Comparison of ENCODE assay signal across 16 cellular contexts in genomic region chr10:80410578-80411145, GRCh38. TPM values are rescaled to one million over a fixed set of nuclear protein-coding genes. Genes with fewer than 3 reads are reported as not detected.
A peak's percentile ranks its signal among the peaks of the same experiment; 100 is the strongest.
DNase-seq lines count a peak whose midpoint lies in the region; ATAC-seq and TF ChIP-seq lines count a peak whose summit lies in the region.
"Had no signal": no experiment of that assay in that cellular context is flagged by ENCODE, and none has a peak within 500 bp of the region (broad histone marks: within the 10 kb centered on the region; RNA-seq: fewer than 3 reads in every experiment).

No MANE protein-coding gene starts in this region.

- H3K27me3 ChIP-seq in heart right ventricle (peaks cover 0 to 9% (median 0%) of the 10 kb centered on the region in 7 donors), dorsolateral prefrontal cortex (no peaks in the 10 kb centered on the region), muscle layer of colon (ENCODE audit: control insufficient read depth in 1 of 2, insufficient read depth in 2 of 2, low read length in 2 of 2) (no peaks in the 10 kb centered on the region)

- WGBS in heart right ventricle, 2 donors, result 54 to 55% methylated on average over 5 of the region's 5 CpGs

- H3K9me3 ChIP-seq in heart right ventricle (no peaks in the 10 kb centered on the region), muscle layer of colon (ENCODE audit: low read length) (no peaks in the 10 kb centered on the region)

- no peaks in the 10 kb centered on the region for H3K9me3 Mint-ChIP-seq in type B pancreatic cell

- peak overlapping the region; percentile 94 for H3K4me3 Mint-ChIP-seq in type B pancreatic cell

- ATAC-seq in heart right ventricle, result no peak
- ATAC-seq in Right ventricle myocardium inferior, result no peak
- no peak for ATAC-seq in HG03159 (IDR thresholded peaks at IDR 0.05; ENCODE audit: unreplicated experiment)
- ATAC-seq in activated CD4-positive, CD25-positive, alpha-beta regulatory T cell treated with anti-CD3 and anti-CD28 coated beads, Interleukin-2, amount 50 U/mL, for 24 hours, result no peak

- H3K4me3 ChIP-seq in heart right ventricle (peak overlapping the region in 3 of 10 donors; percentile 2 to 86 (median 83)), dorsolateral prefrontal cortex (peak overlapping the region in 46 of 59 donors; percentile 4 to 97 (median 89)), muscle layer of colon (ENCODE audit: low read depth in 1 of 2, low read length in 2 of 2) (peak overlapping the region in 1 of 2 donors; percentile 13)

- intact Hi-C loops in heart right ventricle (cut with DNase I) (loop anchor here in 1 of 10 donors (5.0 kb wide), 1 partner anchor 42 kb away; the partner anchor contains the start of gene TSPAN14), Right ventricle myocardium inferior (cut with DNase I) (no loop called here), dorsolateral prefrontal cortex (cut with DNase I) (no loop called here)

- DNase-seq in heart right ventricle, result no peak
- no peak for DNase-seq in Right ventricle myocardium inferior (ENCODE audit: missing footprints)
- peak in 1 of 10 donors; percentile 47 for DNase-seq in dorsolateral prefrontal cortex
- no peak for DNase-seq in type B pancreatic cell (ENCODE audit: extremely low spot score, unreplicated experiment)
- DNase-seq in NCI-H1417 (lab: John Stamatoyannopoulos, UW), result no peak
- DNase-seq: activated CD8-positive, alpha-beta memory T cell treated with anti-CD3 and anti-CD28 coated beads for 24 hours; activated naive CD4-positive, alpha-beta T cell treated with anti-CD3 and anti-CD28 coated beads, Interleukin-2, amount 50 U/mL, for 16 hours; NCI-H2081 treated with DMSO at 0.1 percent for 48 hours; T-helper 2 cell had no signal

- H3K27ac Mint-ChIP-seq in type B pancreatic cell, result peak overlapping the region; percentile 86

- H3K27ac ChIP-seq in heart right ventricle (peak overlapping the region in 9 of 10 donors; percentile 26 to 93 (median 75)), dorsolateral prefrontal cortex (peak overlapping the region in 58 of 59 donors; percentile 15 to 99 (median 91)), muscle layer of colon (ENCODE audit: low read depth, low read length) (peak overlapping the region; percentile 35)

- H3K36me3 ChIP-seq in heart right ventricle, result no peaks in the 10 kb centered on the region
- H3K36me3 ChIP-seq in muscle layer of colon (ENCODE audit: insufficient read depth, low read length), result no peaks in the 10 kb centered on the region

- no peak overlapping the region for H3K9ac ChIP-seq in muscle layer of colon (ENCODE audit: low read length)

- H3K4me1 ChIP-seq in heart right ventricle, result peaks cover 10 to 87% (median 75%) of the 10 kb centered on the region in 9 donors
- peaks cover 68% of the 10 kb centered on the region for H3K4me1 ChIP-seq in muscle layer of colon (ENCODE audit: insufficient read depth, low read length)

- TF ChIP-seq CTCF in heart right ventricle (IDR thresholded peaks at IDR 0.05), result no peak
- TF ChIP-seq CTCF in dorsolateral prefrontal cortex (IDR thresholded peaks at IDR 0.05 in 54 of 56, conservative IDR thresholded peaks at IDR 0.05 in 2 of 56; ENCODE audit: low read depth in 1 of 56, partially characterized antibody in 56 of 56), result no peak
- TF ChIP-seq CTCF in type B pancreatic cell (conservative IDR thresholded peaks at IDR 0.05), result no peak

- peaks cover 3% of the 10 kb centered on the region for H3K36me3 Mint-ChIP-seq in type B pancreatic cell

- peaks cover 78% of the 10 kb centered on the region for H3K4me1 Mint-ChIP-seq in type B pancreatic cell (ENCODE audit: unreplicated experiment)

- H3K27me3 Mint-ChIP-seq in type B pancreatic cell, result no peaks in the 10 kb centered on the region

RNA-seq across cellular contexts. Expression of gene PRXL2A, which starts 2.3 kb away (rescaled TPM):
- 100 to 1,000 TPM in 3 of 10 donors, 10 to 100 TPM in 7; 57.3 to 135 (median 84.3) TPM for total RNA-seq in heart right ventricle
- polyA plus RNA-seq in heart right ventricle, result 10 to 100 TPM; 46.0 to 54.6 TPM
- 102 TPM for total RNA-seq in Right ventricle myocardium inferior
- 100 to 1,000 TPM in 119 of 120 experiments, 10 to 100 TPM in 1; 98.4 to 283 (median 185) TPM for total RNA-seq in dorsolateral prefrontal cortex
- total RNA-seq in type B pancreatic cell (ENCODE audit: low replicate concordance), result 73.5 and 89.2 TPM in 2 replicates
- total RNA-seq: LHCN-M2, OCI-LY7 had no signal

RNA-seq across cellular contexts. Expression of gene TSPAN14, which starts 43.4 kb away (rescaled TPM):
- total RNA-seq in heart right ventricle (10 to 100 TPM; 21.7 to 57.2 (median 27.6) TPM), Right ventricle myocardium inferior (38.7 TPM), dorsolateral prefrontal cortex (10 to 100 TPM; 40.9 to 83.1 (median 60.2) TPM), type B pancreatic cell (ENCODE audit: low replicate concordance) (111 and 159 TPM in 2 replicates)
- 10 to 100 TPM; 16.9 to 35.0 TPM for polyA plus RNA-seq in heart right ventricle

RNA-seq across cellular contexts. Expression of gene DYDC2, which starts 54.1 kb away (rescaled TPM):
- not detected for total RNA-seq in heart right ventricle
- polyA plus RNA-seq in heart right ventricle, result not detected
- not detected for total RNA-seq in Right ventricle myocardium inferior
- 1 to 10 TPM in 63 of 120 experiments, under 1 TPM in 36, not detected in 21; 0.28 to 4.3 (median 1.3) TPM for total RNA-seq in dorsolateral prefrontal cortex
- 1.1 TPM in 1 of 2 replicates, not detected in the other for total RNA-seq in type B pancreatic cell (ENCODE audit: low replicate concordance)
- total RNA-seq: LHCN-M2, OCI-LY7 had no signal
- polyA plus RNA-seq: AG04450 had no signal

RNA-seq across cellular contexts. Expression of gene DYDC1, which starts 54.1 kb away (rescaled TPM):
- total RNA-seq in heart right ventricle, result not detected
- polyA plus RNA-seq in heart right ventricle, result not detected
- total RNA-seq in Right ventricle myocardium inferior, result not detected
- total RNA-seq in dorsolateral prefrontal cortex, result 1 to 10 TPM in 1 of 120 experiments, not detected in 119; 1.0 TPM
- 0.46 TPM in 1 of 2 replicates, not detected in the other for total RNA-seq in type B pancreatic cell (ENCODE audit: low replicate concordance)
- total RNA-seq: LHCN-M2, OCI-LY7 had no signal
- polyA plus RNA-seq: AG04450, neural cell had no signal

Comparison
In these comparisons a context has a peak if more than half of its experiments do, and no peak if none do; other contexts are left out.
1. H3K27ac ChIP-seq: peak in every context shown above with its lines; median percentile 91 in dorsolateral prefrontal cortex; 75 in heart right ventricle; 35 in muscle layer of colon.